ENCODE assay signal across 14 cellular contexts in genomic region chr14:56561586-56561985, GRCh38. TPM values are rescaled to one million over a fixed set of nuclear protein-coding genes. Genes with fewer than 3 reads are reported as not detected.
DNase-seq lines count a peak whose midpoint lies in the region; ATAC-seq and TF ChIP-seq lines count a peak whose summit lies in the region.
"Had no signal": no experiment of that assay in that cellular context is flagged by ENCODE, and none has a peak within 500 bp of the region (broad histone marks: within the 10 kb centered on the region; RNA-seq: fewer than 3 reads in every experiment).

No MANE protein-coding gene starts in this region.

- H3K36me3 ChIP-seq in adipocyte (ENCODE audit: control insufficient read depth, insufficient read depth, low read length, severe bottlenecking) (no peaks in the 10 kb centered on the region), prostate gland (no peaks in the 10 kb centered on the region)
- H3K36me3 ChIP-seq: BLaER1 treated with 17β-estradiol and CSF1 and Interleukin-3, amounts not matched to agents 10 nM and 100 nM; HAP-1 had no signal

- TF ChIP-seq CTCF in AG10803 (conservative IDR thresholded peaks at IDR 0.05; ENCODE audit: low read length) (no peak), prostate gland (IDR thresholded peaks at IDR 0.05) (no peak)

- ATAC-seq in GM21423 (IDR thresholded peaks at IDR 0.05; ENCODE audit: unreplicated experiment) (no peak), HG02884 (IDR thresholded peaks at IDR 0.05; ENCODE audit: unreplicated experiment) (no peak)
- ATAC-seq: GM12878, K562 had no signal

- H3K27ac ChIP-seq in prostate gland = no peak overlapping the region
- H3K27ac ChIP-seq: BLaER1 treated with 17β-estradiol and CSF1 and Interleukin-3, amounts not matched to agents 10 nM and 100 nM had no signal

- no peak for TF ChIP-seq POLR2A in prostate gland (IDR thresholded peaks at IDR 0.05)

- DNase-seq in AG10803 (ENCODE audit: low read depth) (peak; percentile 75), adipocyte (ENCODE audit: low read depth) (peak; percentile 19), fibroblast of the conjunctiva (ENCODE audit: low read depth) (peak; percentile 12), prostate gland (ENCODE audit: low spot score) (no peak), HT-29 (ENCODE audit: low spot score) (no peak)
- DNase-seq: CD4-positive, CD25-positive, alpha-beta regulatory T cell; DMS53; Karpas-422 had no signal

- WGBS in prostate gland = 20% methylated on average over 2 of the region's 2 CpGs

- H3K27me3 ChIP-seq in adipocyte (replicated peaks; ENCODE audit: control insufficient read depth, insufficient read depth, low read length) = peaks cover 26% of the 10 kb centered on the region
- H3K27me3 ChIP-seq in prostate gland (replicated peaks; ENCODE audit: insufficient read depth) = no peaks in the 10 kb centered on the region
- H3K27me3 ChIP-seq: BLaER1 treated with 17β-estradiol and CSF1 and Interleukin-3, amounts not matched to agents 10 nM and 100 nM had no signal

- H3K4me3 ChIP-seq in AG10803 (ENCODE audit: low read length) = no peak overlapping the region
- no peak overlapping the region for H3K4me3 ChIP-seq in adipocyte (ENCODE audit: low read length)
- no peak overlapping the region for H3K4me3 ChIP-seq in prostate gland
- H3K4me3 ChIP-seq: BLaER1 treated with 17β-estradiol and CSF1 and Interleukin-3, amounts not matched to agents 10 nM and 100 nM; GM12878; HAP-1; K562 had no signal

- H3K4me1 ChIP-seq in adipocyte (ENCODE audit: control insufficient read depth, insufficient read depth, low read length) (no peaks in the 10 kb centered on the region), prostate gland (replicated peaks) (no peaks in the 10 kb centered on the region)
- H3K4me1 ChIP-seq: BLaER1 treated with 17β-estradiol and CSF1 and Interleukin-3, amounts not matched to agents 10 nM and 100 nM; HAP-1 had no signal

- H3K9ac ChIP-seq in adipocyte (ENCODE audit: low read length) = no peak overlapping the region
- H3K9ac ChIP-seq: BLaER1 treated with 17β-estradiol and CSF1 and Interleukin-3, amounts not matched to agents 10 nM and 100 nM had no signal

- intact Hi-C loops in prostate gland (cut with DNase I) = no loop called here

- H3K9me3 ChIP-seq in adipocyte (ENCODE audit: control insufficient read depth, low read length) = no peaks in the 10 kb centered on the region
- no peaks in the 10 kb centered on the region for H3K9me3 ChIP-seq in prostate gland
- H3K9me3 ChIP-seq: HAP-1 had no signal

RNA-seq across cellular contexts. Expression of gene TMEM260, which starts 18.0 kb away (rescaled TPM):
- 10 to 100 TPM; 12.1 to 22.6 TPM for total RNA-seq in prostate gland
- total RNA-seq in HT-29 (2014; rRNA removed; shearing (Covaris generic)) = 12.2 and 19.0 TPM in 2 replicates

Comparison
In these comparisons a context has a peak if more than half of its experiments do, and no peak if none do; other contexts are left out.
1. DNase-seq: peak in AG10803 (single experiment), adipocyte (single experiment) and fibroblast of the conjunctiva (single experiment); none in prostate gland (single experiment) and HT-29 (single experiment).